In the genomic region with DNA sequence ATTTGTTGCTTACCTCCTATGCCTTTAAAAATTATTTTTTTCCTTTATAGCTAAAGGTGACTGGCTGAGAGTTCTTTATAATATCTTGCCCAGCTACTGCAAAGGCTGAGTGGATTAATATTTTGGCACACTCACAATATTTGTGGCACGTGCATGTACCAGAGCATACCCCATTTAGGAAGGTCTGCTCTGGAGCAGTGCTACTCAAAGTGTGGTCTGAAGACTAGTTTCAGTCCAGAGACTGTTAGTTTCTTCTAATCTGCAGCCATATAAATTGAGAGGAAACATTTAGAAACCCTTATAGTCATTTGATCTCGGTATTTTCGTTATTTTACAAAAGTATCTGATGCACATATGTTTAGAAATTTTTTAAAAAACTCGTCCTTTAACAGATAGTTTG, we compare ENCODE assay signal across 28 cellular contexts.
"Had no signal": no experiment of that assay in that cellular context is flagged by ENCODE, and none has a peak within 500 bp of the region (broad histone marks: within the 10 kb centered on the region; RNA-seq: fewer than 3 reads in every experiment).

No MANE protein-coding gene starts in this region.

- H3K9me3 Mint-ChIP-seq: dendritic cell treated with granulocyte-macrophage colony-stimulating factor and Interleukin-4, amounts not matched to agents 40 ng/mL and 50 ng/mL, for 4 days; naive thymus-derived CD4-positive, alpha-beta T cell; nephron; stimulated activated naive CD8-positive, alpha-beta T cell treated with anti-CD3 and anti-CD28 coated beads, Interleukin-15, amount 100 ng/mL, for 72 hours had no signal

- H3K9me3 ChIP-seq: colonic mucosa, gastroesophageal sphincter, heart right ventricle, left lung, pancreas, right lobe of liver, thyroid gland, vagina had no signal

- H3K27me3 Mint-ChIP-seq: dendritic cell treated with granulocyte-macrophage colony-stimulating factor and Interleukin-4, amounts not matched to agents 40 ng/mL and 50 ng/mL, for 4 days; stimulated activated naive CD8-positive, alpha-beta T cell treated with anti-CD3 and anti-CD28 coated beads, Interleukin-15, amount 100 ng/mL, for 72 hours had no signal

- H3K4me3 ChIP-seq: colonic mucosa, gastroesophageal sphincter, heart right ventricle, left lung, pancreas, right lobe of liver, smooth muscle cell, thyroid gland, vagina had no signal

- H3K4me3 Mint-ChIP-seq: dendritic cell treated with granulocyte-macrophage colony-stimulating factor and Interleukin-4, amounts not matched to agents 40 ng/mL and 50 ng/mL, for 4 days; endodermal cell; naive thymus-derived CD4-positive, alpha-beta T cell; stimulated activated naive CD8-positive, alpha-beta T cell treated with anti-CD3 and anti-CD28 coated beads, Interleukin-15, amount 100 ng/mL, for 72 hours had no signal

- H3K36me3 ChIP-seq: colonic mucosa, heart right ventricle, left lung, pancreas, right lobe of liver, thyroid gland, vagina had no signal

- H3K27ac ChIP-seq: colonic mucosa, epithelial cell of prostate, gastroesophageal sphincter, left lung, pancreas, right lobe of liver, thyroid gland, vagina had no signal

- H3K27ac Mint-ChIP-seq: dendritic cell treated with granulocyte-macrophage colony-stimulating factor and Interleukin-4, amounts not matched to agents 40 ng/mL and 50 ng/mL, for 4 days; endodermal cell; naive thymus-derived CD4-positive, alpha-beta T cell; stimulated activated naive CD8-positive, alpha-beta T cell treated with anti-CD3 and anti-CD28 coated beads, Interleukin-15, amount 100 ng/mL, for 72 hours had no signal

- H3K27me3 ChIP-seq: colonic mucosa, gastroesophageal sphincter, heart right ventricle, left lung, pancreas, right lobe of liver, thyroid gland, vagina had no signal

- H3K4me2 ChIP-seq: smooth muscle cell had no signal

- ATAC-seq: esophagus mucosa; gastroesophageal sphincter; left cardiac atrium; left lung; naive thymus-derived CD4-positive, alpha-beta T cell; right lobe of liver; stimulated activated naive CD8-positive, alpha-beta T cell treated with anti-CD3 and anti-CD28 coated beads, Interleukin-15, amount 100 ng/mL, for 72 hours had no signal

- H3K4me1 ChIP-seq: colonic mucosa, left lung, right lobe of liver had no signal

- H3K4me1 Mint-ChIP-seq: naive thymus-derived CD4-positive, alpha-beta T cell; stimulated activated naive CD8-positive, alpha-beta T cell treated with anti-CD3 and anti-CD28 coated beads, Interleukin-15, amount 100 ng/mL, for 72 hours had no signal

- H3K36me3 Mint-ChIP-seq: naive thymus-derived CD4-positive, alpha-beta T cell had no signal

- DNase-seq: colonic mucosa; effector CD8-positive, alpha-beta T cell; endodermal cell; foreskin fibroblast; heart right ventricle; hippocampal formation; left cardiac atrium; left lung; mesenchymal stem cell; midbrain; naive thymus-derived CD4-positive, alpha-beta T cell; occipital lobe; pancreas; right lobe of liver; stimulated activated CD4-positive, alpha-beta T cell treated with anti-CD3 and anti-CD28 coated beads, Interleukin-12 subunit alpha, Interleukin-12 subunit beta, amount 100 ng/mL, for 4 hours; stimulated activated CD4-positive, alpha-beta T cell treated with anti-CD3 and anti-CD28 coated beads, Interleukin-1b, Interleukin-23, amount 100 ng/mL, for 48 hours; stimulated activated CD4-positive, alpha-beta T cell treated with anti-CD3 and anti-CD28 coated beads, Interleukin-4, amount 100 ng/mL, for 1 hour; stimulated activated CD8-positive, alpha-beta memory T cell treated with anti-CD3 and anti-CD28 coated beads, Interleukin-4, amount 100 ng/mL, for 48 hours; stimulated activated naive CD4-positive, alpha-beta T cell; stimulated activated naive CD8-positive, alpha-beta T cell treated with anti-CD3 and anti-CD28 coated beads, Interleukin-15, amount 100 ng/mL, for 72 hours; thyroid gland had no signal
